Comparison of ENCODE assay signal across 1 cellular context in the genomic region with DNA sequence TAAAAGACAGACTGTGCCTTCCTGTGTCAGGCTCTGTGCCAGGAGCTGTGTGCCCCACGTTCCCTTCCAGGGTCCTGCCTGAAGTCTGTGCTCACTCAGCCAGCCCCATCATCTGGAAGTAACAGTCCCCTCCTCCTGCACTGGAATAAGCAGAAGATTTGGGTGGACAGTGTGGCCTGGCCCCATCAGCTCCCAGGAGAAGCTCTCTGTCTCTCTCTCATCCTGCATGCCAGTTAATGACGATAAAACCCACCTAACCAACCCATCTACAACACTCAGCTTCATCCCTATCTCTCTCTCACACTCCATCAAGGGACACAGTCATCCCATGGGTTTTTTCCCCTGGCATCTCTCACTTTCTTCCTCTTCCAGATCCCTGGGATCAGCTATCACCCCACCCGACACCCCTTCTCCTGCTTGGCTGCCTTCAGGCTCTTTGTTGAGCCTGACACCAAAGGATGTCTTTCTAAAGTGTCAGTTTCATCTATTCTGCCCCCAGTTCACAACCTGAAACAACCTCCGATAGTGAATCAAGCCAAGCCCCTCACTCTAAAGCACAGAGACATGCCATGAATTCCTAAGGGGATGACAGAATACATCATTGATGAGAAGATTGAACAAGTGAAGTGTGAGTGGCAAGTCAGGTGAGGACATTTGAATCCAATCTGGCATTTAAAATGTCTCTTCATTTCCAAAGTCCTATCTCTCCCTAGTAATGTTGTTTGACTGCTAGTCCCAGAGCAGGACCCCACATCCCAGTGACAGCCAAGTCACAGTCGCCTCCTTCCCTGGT.
TF ChIP-seq lines count a peak whose summit lies in the region.

No MANE protein-coding gene starts in this region.

TF ChIP-seq in liver, 16 proteins besides CTCF, POLR2A, EP300 and RAD21 (continued from another document):
- TF ChIP-seq, protein P1, sequence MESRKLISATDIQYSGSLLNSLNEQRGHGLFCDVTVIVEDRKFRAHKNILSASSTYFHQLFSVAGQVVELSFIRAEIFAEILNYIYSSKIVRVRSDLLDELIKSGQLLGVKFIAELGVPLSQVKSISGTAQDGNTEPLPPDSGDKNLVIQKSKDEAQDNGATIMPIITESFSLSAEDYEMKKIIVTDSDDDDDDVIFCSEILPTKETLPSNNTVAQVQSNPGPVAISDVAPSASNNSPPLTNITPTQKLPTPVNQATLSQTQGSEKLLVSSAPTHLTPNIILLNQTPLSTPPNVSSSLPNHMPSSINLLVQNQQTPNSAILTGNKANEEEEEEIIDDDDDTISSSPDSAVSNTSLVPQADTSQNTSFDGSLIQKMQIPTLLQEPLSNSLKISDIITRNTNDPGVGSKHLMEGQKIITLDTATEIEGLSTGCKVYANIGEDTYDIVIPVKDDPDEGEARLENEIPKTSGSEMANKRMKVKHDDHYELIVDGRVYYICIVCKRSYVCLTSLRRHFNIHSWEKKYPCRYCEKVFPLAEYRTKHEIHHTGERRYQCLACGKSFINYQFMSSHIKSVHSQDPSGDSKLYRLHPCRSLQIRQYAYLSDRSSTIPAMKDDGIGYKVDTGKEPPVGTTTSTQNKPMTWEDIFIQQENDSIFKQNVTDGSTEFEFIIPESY (IDR thresholded peaks at IDR 0.05) = no peak
- TF ChIP-seq, protein P2, sequence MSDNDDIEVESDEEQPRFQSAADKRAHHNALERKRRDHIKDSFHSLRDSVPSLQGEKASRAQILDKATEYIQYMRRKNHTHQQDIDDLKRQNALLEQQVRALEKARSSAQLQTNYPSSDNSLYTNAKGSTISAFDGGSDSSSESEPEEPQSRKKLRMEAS (IDR thresholded peaks at IDR 0.05) = no peak
- TF ChIP-seq EGR1 (IDR thresholded peaks at IDR 0.05; ENCODE audit: low read depth in 2 of 2) (no peak), TAF1 (conservative IDR thresholded peaks at IDR 0.05) (no peak), RXRA (IDR thresholded peaks at IDR 0.05) (no peak)
- TF ChIP-seq, protein P3, sequence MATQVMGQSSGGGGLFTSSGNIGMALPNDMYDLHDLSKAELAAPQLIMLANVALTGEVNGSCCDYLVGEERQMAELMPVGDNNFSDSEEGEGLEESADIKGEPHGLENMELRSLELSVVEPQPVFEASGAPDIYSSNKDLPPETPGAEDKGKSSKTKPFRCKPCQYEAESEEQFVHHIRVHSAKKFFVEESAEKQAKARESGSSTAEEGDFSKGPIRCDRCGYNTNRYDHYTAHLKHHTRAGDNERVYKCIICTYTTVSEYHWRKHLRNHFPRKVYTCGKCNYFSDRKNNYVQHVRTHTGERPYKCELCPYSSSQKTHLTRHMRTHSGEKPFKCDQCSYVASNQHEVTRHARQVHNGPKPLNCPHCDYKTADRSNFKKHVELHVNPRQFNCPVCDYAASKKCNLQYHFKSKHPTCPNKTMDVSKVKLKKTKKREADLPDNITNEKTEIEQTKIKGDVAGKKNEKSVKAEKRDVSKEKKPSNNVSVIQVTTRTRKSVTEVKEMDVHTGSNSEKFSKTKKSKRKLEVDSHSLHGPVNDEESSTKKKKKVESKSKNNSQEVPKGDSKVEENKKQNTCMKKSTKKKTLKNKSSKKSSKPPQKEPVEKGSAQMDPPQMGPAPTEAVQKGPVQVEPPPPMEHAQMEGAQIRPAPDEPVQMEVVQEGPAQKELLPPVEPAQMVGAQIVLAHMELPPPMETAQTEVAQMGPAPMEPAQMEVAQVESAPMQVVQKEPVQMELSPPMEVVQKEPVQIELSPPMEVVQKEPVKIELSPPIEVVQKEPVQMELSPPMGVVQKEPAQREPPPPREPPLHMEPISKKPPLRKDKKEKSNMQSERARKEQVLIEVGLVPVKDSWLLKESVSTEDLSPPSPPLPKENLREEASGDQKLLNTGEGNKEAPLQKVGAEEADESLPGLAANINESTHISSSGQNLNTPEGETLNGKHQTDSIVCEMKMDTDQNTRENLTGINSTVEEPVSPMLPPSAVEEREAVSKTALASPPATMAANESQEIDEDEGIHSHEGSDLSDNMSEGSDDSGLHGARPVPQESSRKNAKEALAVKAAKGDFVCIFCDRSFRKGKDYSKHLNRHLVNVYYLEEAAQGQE (IDR thresholded peaks at IDR 0.05) = no peak
